ENCODE assay signal across 9 cellular contexts in the genomic region with DNA sequence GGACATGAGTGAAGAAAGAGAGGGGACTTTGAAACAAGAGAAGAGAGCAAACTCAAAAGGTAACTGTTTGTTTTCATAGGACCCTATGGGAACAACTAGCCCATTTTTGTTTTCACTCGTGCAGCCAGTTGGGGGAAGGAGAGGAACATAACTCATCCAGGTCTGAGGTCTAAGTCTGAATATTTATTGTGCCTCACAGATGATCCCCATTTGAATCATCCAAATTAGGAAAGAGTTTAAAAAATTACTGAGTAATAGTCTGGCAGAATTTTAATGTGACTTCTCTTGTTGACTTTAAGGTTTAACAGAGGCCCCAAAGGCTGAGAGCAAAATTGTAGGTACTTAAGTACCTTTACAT. TPM values are rescaled to one million over a fixed set of nuclear protein-coding genes. Genes with fewer than 3 reads are reported as not detected.
A peak's percentile ranks its signal among the peaks of the same experiment; 100 is the strongest.
DNase-seq lines count a peak whose midpoint lies in the region; ATAC-seq and TF ChIP-seq lines count a peak whose summit lies in the region.
"Had no signal": no experiment of that assay in that cellular context is flagged by ENCODE, and none has a peak within 500 bp of the region (broad histone marks: within the 10 kb centered on the region; RNA-seq: fewer than 3 reads in every experiment).

No MANE protein-coding gene starts in this region.

- H3K4me3 Mint-ChIP-seq in activated CD4-positive, alpha-beta T cell treated with anti-CD3 and anti-CD28 coated beads for 36 hours, result peak overlapping the region; percentile 75
- H3K4me3 Mint-ChIP-seq in T-cell, result peak overlapping the region; percentile 83 to 95 (median 91)

- peak overlapping the region; percentile 69 for H3K27ac Mint-ChIP-seq in activated CD4-positive, alpha-beta T cell treated with anti-CD3 and anti-CD28 coated beads for 36 hours
- peak overlapping the region; percentile 99 to 100 for H3K27ac Mint-ChIP-seq in T-cell

- H3K27me3 Mint-ChIP-seq in activated CD4-positive, alpha-beta T cell treated with anti-CD3 and anti-CD28 coated beads for 36 hours, result no peaks in the 10 kb centered on the region
- H3K27me3 Mint-ChIP-seq in T-cell, result no peaks in the 10 kb centered on the region

- TF ChIP-seq EP300 in stomach (IDR thresholded peaks at IDR 0.05), result no peak

- H3K4me3 ChIP-seq in left ventricle myocardium inferior (peak overlapping the region; percentile 47), stomach (peak overlapping the region; percentile 32 to 39 (median 34))
- H3K4me3 ChIP-seq: cardiac muscle cell had no signal

- TF ChIP-seq CTCF in left ventricle myocardium inferior (IDR thresholded peaks at IDR 0.05; ENCODE audit: borderline replicate concordance), result no peak
- no peak for TF ChIP-seq CTCF in stomach (IDR thresholded peaks at IDR 0.05)

- H3K4me1 ChIP-seq in left ventricle myocardium inferior, result no peaks in the 10 kb centered on the region
- peaks cover 5 to 23% (median 14%) of the 10 kb centered on the region in 4 donors for H3K4me1 ChIP-seq in stomach

- no peak for TF ChIP-seq POLR2A in stomach (IDR thresholded peaks at IDR 0.05)

- H3K36me3 ChIP-seq in left ventricle myocardium inferior (no peaks in the 10 kb centered on the region), stomach (no peaks in the 10 kb centered on the region)
- H3K36me3 ChIP-seq: cardiac muscle cell had no signal

- H3K27me3 ChIP-seq in left ventricle myocardium inferior (ENCODE audit: low read depth), result no peaks in the 10 kb centered on the region
- no peaks in the 10 kb centered on the region for H3K27me3 ChIP-seq in stomach
- H3K27me3 ChIP-seq: cardiac muscle cell had no signal

- peak overlapping the region; percentile 33 for H3K27ac ChIP-seq in left ventricle myocardium inferior (replicated peaks)
- H3K27ac ChIP-seq in stomach, result peak overlapping the region in 4 of 5 donors; percentile 75 to 90 (median 82)
- H3K27ac ChIP-seq: cardiac muscle cell had no signal

- H3K36me3 Mint-ChIP-seq in activated CD4-positive, alpha-beta T cell treated with anti-CD3 and anti-CD28 coated beads for 36 hours (ENCODE audit: low read depth), result no peaks in the 10 kb centered on the region
- no peaks in the 10 kb centered on the region for H3K36me3 Mint-ChIP-seq in T-cell

- peaks cover 39% of the 10 kb centered on the region for H3K4me1 Mint-ChIP-seq in activated CD4-positive, alpha-beta T cell treated with anti-CD3 and anti-CD28 coated beads for 36 hours
- peaks cover 50 to 63% (median 54%) of the 10 kb centered on the region in 3 donors for H3K4me1 Mint-ChIP-seq in T-cell

- no peak for DNase-seq in activated CD4-positive, alpha-beta T cell treated with anti-CD3 and anti-CD28 coated beads for 36 hours
- DNase-seq in activated CD4-positive, alpha-beta T cell treated with anti-CD3 and anti-CD28 coated beads for 4 hours, result no peak
- no peak for DNase-seq in T-cell
- no peak for DNase-seq in left ventricle myocardium inferior
- no peak for DNase-seq in stomach
- DNase-seq in NK-92 (lab: John Stamatoyannopoulos, UW; ENCODE audit: unreplicated experiment), result no peak
- DNase-seq in NCI-H1048 (lab: John Stamatoyannopoulos, UW), result no peak
- DNase-seq in central memory CD4-positive, alpha-beta T cell, result no peak

- intact Hi-C loops in activated CD4-positive, alpha-beta T cell treated with anti-CD3 and anti-CD28 coated beads for 36 hours (cut with DNase I, micrococcal nuclease), result loop anchor here (1.0 to 10.0 kb wide), 6 partner anchors 8 to 755 kb away; a partner anchor contains a TSS
- intact Hi-C loops in left ventricle myocardium inferior (cut with micrococcal nuclease), result no loop called here
- intact Hi-C loops in stomach (cut with DNase I; ENCODE audit: low total_unique reads), result no loop called here

- no peaks in the 10 kb centered on the region for H3K9me3 Mint-ChIP-seq in activated CD4-positive, alpha-beta T cell treated with anti-CD3 and anti-CD28 coated beads for 36 hours (ENCODE audit: low read depth)
- no peaks in the 10 kb centered on the region for H3K9me3 Mint-ChIP-seq in T-cell

- peak; percentile 75 for ATAC-seq in activated CD4-positive, alpha-beta T cell treated with anti-CD3 and anti-CD28 coated beads for 36 hours
- no peak for ATAC-seq in T-cell (replicated peaks in 1 of 4)

- 13 to 38% (median 22%) methylated on average over 1 of the region's 1 CpG for WGBS in stomach, 5 donors

- POLR2A ChIA-PET in activated CD4-positive, alpha-beta T cell treated with anti-CD3 and anti-CD28 coated beads for 36 hours (lab: Charles Lee), result no interaction called here
- POLR2A ChIA-PET in T-cell (lab: Charles Lee), result interaction anchor here (0.7 to 1.9 kb wide), 11 partner anchors 8 to 1288 kb away, joined by 3 to 10 read pairs (median 4); a partner anchor contains a TSS

- H3K9me3 ChIP-seq in left ventricle myocardium inferior (replicated peaks) (no peaks in the 10 kb centered on the region), stomach (no peaks in the 10 kb centered on the region)

- CTCF ChIA-PET in activated CD4-positive, alpha-beta T cell treated with anti-CD3 and anti-CD28 coated beads for 36 hours (lab: Charles Lee), result interaction anchor here (1.0 to 3.4 kb wide), 4 partner anchors 8 to 49 kb away, joined by 3 to 15 read pairs (median 6); no protein-coding TSS in a partner anchor
- CTCF ChIA-PET in T-cell (lab: Charles Lee), result interaction anchor here (0.6 to 2.0 kb wide), 7 partner anchors 11 to 49 kb away, joined by 3 to 13 read pairs (median 4); no protein-coding TSS in a partner anchor

RNA-seq across cellular contexts. Expression of a gene that starts 10.4 kb away (rescaled TPM):
- total RNA-seq in activated CD4-positive, alpha-beta T cell treated with anti-CD3 and anti-CD28 coated beads for 36 hours, result under 1 TPM; 0.69 to 0.91 TPM
- total RNA-seq in T-cell (1 to 10 TPM; 2.1 to 8.7 (median 4.0) TPM), left ventricle myocardium inferior (5.3 TPM), stomach (10 to 100 TPM in 3 of 5 donors, 1 to 10 TPM in 2; 2.6 to 39.7 (median 19.3) TPM)
- 10 to 100 TPM in 1 of 3 donors, 1 to 10 TPM in 2; 5.7 to 13.4 (median 7.0) TPM for polyA plus RNA-seq in stomach

Comparison
In these comparisons a context has a peak if more than half of its experiments do, and no peak if none do; other contexts are left out.
1. intact Hi-C loops: an anchor here in activated CD4-positive, alpha-beta T cell treated with anti-CD3 and anti-CD28 coated beads for 36 hours (1.0 to 10.0 kb wide); none called in left ventricle myocardium inferior and stomach.